8 cellular contexts compared by ENCODE assay signal in the genomic region with DNA sequence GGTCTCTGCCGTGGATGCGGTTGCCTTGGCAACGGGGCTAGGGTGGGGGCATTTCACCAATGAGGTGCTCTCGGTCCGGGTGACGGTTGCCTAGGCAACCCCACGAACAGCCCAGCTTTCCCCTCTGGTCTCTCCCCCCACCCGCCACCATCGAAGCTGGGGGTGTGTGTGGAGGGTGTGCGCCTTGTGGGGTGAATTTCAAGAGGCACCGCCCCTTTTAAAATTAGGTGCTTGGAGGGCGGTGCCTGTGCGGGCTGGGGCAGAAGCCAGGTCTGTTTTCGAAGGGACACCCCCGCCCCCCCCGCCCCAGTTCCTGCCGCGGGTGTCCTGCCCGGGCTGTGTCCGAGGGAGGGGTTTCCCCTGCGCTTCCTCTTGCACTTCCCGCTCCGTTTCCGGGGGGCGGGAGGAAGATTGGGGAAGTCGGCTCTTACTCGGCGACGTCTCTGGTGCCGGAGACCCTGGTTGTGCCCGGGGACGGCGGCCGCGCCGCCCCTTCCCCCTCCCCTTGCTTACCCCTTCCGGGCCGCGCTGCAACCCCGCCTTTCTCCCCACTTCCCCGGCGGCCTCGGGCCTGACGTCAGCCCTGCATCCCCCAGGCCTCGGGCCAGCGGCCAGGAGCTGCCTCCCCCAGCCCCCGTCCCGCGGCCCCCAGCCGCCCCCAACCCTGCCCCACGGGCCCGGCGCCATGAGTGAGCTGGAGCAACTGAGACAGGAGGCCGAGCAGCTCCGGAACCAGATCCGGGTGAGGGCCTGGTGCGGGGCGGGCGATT. TPM values are rescaled to one million over a fixed set of nuclear protein-coding genes. Genes with fewer than 3 reads are reported as not detected.
DNase-seq lines count a peak whose midpoint lies in the region; ATAC-seq lines count a peak whose summit lies in the region.

No MANE protein-coding gene starts in this region.

- peaks cover 37% of the 10 kb centered on the region for H3K4me1 Mint-ChIP-seq in activated CD8-positive, alpha-beta T cell treated with anti-CD3 and anti-CD28 coated beads, Interleukin-2, amount 10 ng/mL, durations not matched to agents 7 days and 5 days (ENCODE audit: low read depth)
- peaks cover 11% of the 10 kb centered on the region for H3K4me1 Mint-ChIP-seq in memory B cell

- peak overlapping the region; percentile 89 for H3K27ac Mint-ChIP-seq in activated CD8-positive, alpha-beta T cell treated with anti-CD3 and anti-CD28 coated beads, Interleukin-2, amount 10 ng/mL, durations not matched to agents 7 days and 5 days
- H3K27ac Mint-ChIP-seq in memory B cell: peak overlapping the region; percentile 87

- POLR2A ChIA-PET in activated CD8-positive, alpha-beta T cell treated with anti-CD3 and anti-CD28 coated beads, Interleukin-2, amount 10 ng/mL, durations not matched to agents 7 days and 5 days (lab: Charles Lee): interaction anchor here (1.9 kb wide), 1 partner anchor 50 kb away, joined by 7 read pairs; no protein-coding TSS in a partner anchor

- H3K9me3 Mint-ChIP-seq in activated CD8-positive, alpha-beta T cell treated with anti-CD3 and anti-CD28 coated beads, Interleukin-2, amount 10 ng/mL, durations not matched to agents 7 days and 5 days (ENCODE audit: insufficient read depth): no peaks in the 10 kb centered on the region
- no peaks in the 10 kb centered on the region for H3K9me3 Mint-ChIP-seq in memory B cell

- peak overlapping the region; percentile 91 for H3K4me3 Mint-ChIP-seq in activated CD8-positive, alpha-beta T cell treated with anti-CD3 and anti-CD28 coated beads, Interleukin-2, amount 10 ng/mL, durations not matched to agents 7 days and 5 days
- peak overlapping the region; percentile 82 for H3K4me3 Mint-ChIP-seq in memory B cell

- peaks cover 6% of the 10 kb centered on the region for H3K27me3 Mint-ChIP-seq in activated CD8-positive, alpha-beta T cell treated with anti-CD3 and anti-CD28 coated beads, Interleukin-2, amount 10 ng/mL, durations not matched to agents 7 days and 5 days (ENCODE audit: low read depth)
- H3K27me3 Mint-ChIP-seq in memory B cell: no peaks in the 10 kb centered on the region

- in situ Hi-C loops in G401 (cut with HindIII; ENCODE audit: low sequenced_read_pairs): no loop called here

- CTCF ChIA-PET in activated CD8-positive, alpha-beta T cell treated with anti-CD3 and anti-CD28 coated beads, Interleukin-2, amount 10 ng/mL, durations not matched to agents 7 days and 5 days (lab: Charles Lee): interaction anchor here (1.2 to 3.4 kb wide), 4 partner anchors 17 to 177 kb away, joined by 3 to 24 read pairs (median 8); a partner anchor contains a TSS

- DNase-seq in G401 (ENCODE audit: low spot score) (peak; percentile 93), HCEC 1CT (peak; percentile 50), NCI-H226 (peak; percentile 65), memory B cell (ENCODE audit: low spot score in 2 of 2) (peak; percentile 75 to 86), NCI-H1930 (lab: John Stamatoyannopoulos, UW) (no peak)
- DNase-seq in activated CD8-positive, alpha-beta T cell treated with anti-CD3 and anti-CD28 coated beads, Interleukin-2, amount 10 ng/mL, durations not matched to agents 7 days and 5 days: peak; percentile 94
- peak; percentile 92 for DNase-seq in effector CD8-positive, alpha-beta T cell (lab: John Stamatoyannopoulos, UW)
- peak; percentile 43 to 66 (median 61) for DNase-seq in stimulated activated CD4-positive, alpha-beta T cell treated with anti-CD3 and anti-CD28 coated beads, TNF-alpha, amount 100 ng/mL, for 48 hours (ENCODE audit: low read depth in 3 of 3)

- ATAC-seq in activated CD8-positive, alpha-beta T cell treated with anti-CD3 and anti-CD28 coated beads, Interleukin-2, amount 10 ng/mL, durations not matched to agents 7 days and 5 days: peak; percentile 64
- ATAC-seq in memory B cell (ENCODE audit: low read depth): peak; percentile 60

- peaks cover 29% of the 10 kb centered on the region for H3K36me3 Mint-ChIP-seq in activated CD8-positive, alpha-beta T cell treated with anti-CD3 and anti-CD28 coated beads, Interleukin-2, amount 10 ng/mL, durations not matched to agents 7 days and 5 days (ENCODE audit: low read depth)
- peaks cover 12% of the 10 kb centered on the region for H3K36me3 Mint-ChIP-seq in memory B cell

RNA-seq across cellular contexts. Expression of a gene that starts 2.2 kb away (rescaled TPM):
- total RNA-seq in G401 (2014; rRNA removed; shearing (Covaris generic)): 232 and 241 TPM in 2 replicates
- total RNA-seq in activated CD8-positive, alpha-beta T cell treated with anti-CD3 and anti-CD28 coated beads, Interleukin-2, amount 10 ng/mL, durations not matched to agents 7 days and 5 days: 100 to 1,000 TPM; 274 to 286 TPM

RNA-seq across cellular contexts. Expression of a gene that starts 18.3 kb away (rescaled TPM):
- total RNA-seq in G401 (2014; rRNA removed; shearing (Covaris generic)): 20.6 and 28.1 TPM in 2 replicates
- 10 to 100 TPM; 42.1 to 43.0 TPM for total RNA-seq in activated CD8-positive, alpha-beta T cell treated with anti-CD3 and anti-CD28 coated beads, Interleukin-2, amount 10 ng/mL, durations not matched to agents 7 days and 5 days

RNA-seq across cellular contexts. Expression of a gene that starts 19.5 kb away (rescaled TPM):
- 0.14 TPM in 1 of 2 replicates, not detected in the other for total RNA-seq in G401 (2014; rRNA removed; shearing (Covaris generic))
- not detected for total RNA-seq in activated CD8-positive, alpha-beta T cell treated with anti-CD3 and anti-CD28 coated beads, Interleukin-2, amount 10 ng/mL, durations not matched to agents 7 days and 5 days

RNA-seq across cellular contexts. Expression of a gene that starts 30.2 kb away (rescaled TPM):
- 116 and 136 TPM in 2 replicates for total RNA-seq in G401 (2014; rRNA removed; shearing (Covaris generic))
- 10 to 100 TPM; 43.6 to 48.3 TPM for total RNA-seq in activated CD8-positive, alpha-beta T cell treated with anti-CD3 and anti-CD28 coated beads, Interleukin-2, amount 10 ng/mL, durations not matched to agents 7 days and 5 days

RNA-seq across cellular contexts. Expression of a gene that starts 34.4 kb away (rescaled TPM):
- total RNA-seq in G401 (2014; rRNA removed; shearing (Covaris generic)): 1.1 and 1.7 TPM in 2 replicates
- total RNA-seq in activated CD8-positive, alpha-beta T cell treated with anti-CD3 and anti-CD28 coated beads, Interleukin-2, amount 10 ng/mL, durations not matched to agents 7 days and 5 days: 10 to 100 TPM; 13.1 to 14.5 TPM

Comparison
In these comparisons a context has a peak if more than half of its experiments do, and no peak if none do; other contexts are left out.
1. DNase-seq: peak in G401 (single experiment), HCEC 1CT (single experiment), NCI-H226 (single experiment), activated CD8-positive, alpha-beta T cell treated with anti-CD3 and anti-CD28 coated beads, Interleukin-2, amount 10 ng/mL, durations not matched to agents 7 days and 5 days (single experiment), effector CD8-positive, alpha-beta T cell (single experiment), memory B cell (2 of 2) and stimulated activated CD4-positive, alpha-beta T cell treated with anti-CD3 and anti-CD28 coated beads, TNF-alpha, amount 100 ng/mL, for 48 hours (3 of 3); none in NCI-H1930 (0 of 2).